ENCODE assay signal across 31 cellular contexts in genomic region chr14:103896578-103896977, GRCh38. TPM values are rescaled to one million over a fixed set of nuclear protein-coding genes. Genes with fewer than 3 reads are reported as not detected.
DNase-seq lines count a peak whose midpoint lies in the region; ATAC-seq, FAIRE-seq and TF ChIP-seq lines count a peak whose summit lies in the region.
"Had no signal": no experiment of that assay in that cellular context is flagged by ENCODE, and none has a peak within 500 bp of the region (broad histone marks: within the 10 kb centered on the region; RNA-seq: fewer than 3 reads in every experiment).

No MANE protein-coding gene starts in this region.

- H3K79me1 ChIP-seq in mesendoderm (ENCODE audit: low read length): no peaks in the 10 kb centered on the region

- peak; percentile 76 for FAIRE-seq in GM12892 (lab: Jason Lieb, UNC)
- FAIRE-seq: GM12878 had no signal

- no peak overlapping the region for H4K8ac ChIP-seq in mesendoderm (ENCODE audit: low read depth, low read length)

- no peak overlapping the region for H2BK5ac ChIP-seq in mesendoderm (ENCODE audit: low read length)

- H3K9me3 ChIP-seq in body of pancreas (no peaks in the 10 kb centered on the region), esophagus muscularis mucosa (no peaks in the 10 kb centered on the region), gastroesophageal sphincter (no peaks in the 10 kb centered on the region)
- H3K9me3 ChIP-seq: SJSA1, spleen had no signal

- no peak overlapping the region for H3K4ac ChIP-seq in mesendoderm (ENCODE audit: low read depth, low read length)

- H2AK5ac ChIP-seq in mesendoderm (ENCODE audit: low read length): no peak overlapping the region

- no peak overlapping the region for H2BK15ac ChIP-seq in mesendoderm (replicated peaks; ENCODE audit: low read depth)

- H3K18ac ChIP-seq in mesendoderm (ENCODE audit: low read length): no peak overlapping the region

- intact Hi-C loops in body of pancreas (cut with DNase I) (no loop called here), esophagus muscularis mucosa (cut with DNase I) (no loop called here), Right ventricle myocardium superior (cut with DNase I) (no loop called here)

- no peak for TF ChIP-seq EP300 in esophagus muscularis mucosa (IDR thresholded peaks at IDR 0.05)
- TF ChIP-seq EP300 in gastroesophageal sphincter (IDR thresholded peaks at IDR 0.05): no peak

- no peaks in the 10 kb centered on the region for H3K27me3 Mint-ChIP-seq in activated T-cell treated with anti-CD3 and anti-CD28 coated beads, Interleukin-2, amount 50 U/mL, for 24 hours
- H3K27me3 Mint-ChIP-seq: activated CD8-positive, alpha-beta memory T cell treated with anti-CD3 and anti-CD28 coated beads, Interleukin-2, amount 10 ng/mL, durations not matched to agents 7 days and 5 days had no signal

- no peak overlapping the region for H3K4me3 Mint-ChIP-seq in activated T-cell treated with anti-CD3 and anti-CD28 coated beads, Interleukin-2, amount 50 U/mL, for 24 hours
- H3K4me3 Mint-ChIP-seq: activated CD4-positive, alpha-beta T cell treated with anti-CD3 and anti-CD28 coated beads, Interleukin-2, amount 10 ng/mL, durations not matched to agents 24 days and 14 days; activated CD8-positive, alpha-beta memory T cell treated with anti-CD3 and anti-CD28 coated beads, Interleukin-2, amount 10 ng/mL, durations not matched to agents 7 days and 5 days; activated naive CD4-positive, alpha-beta T cell treated with anti-CD3 and anti-CD28 coated beads, Interleukin-2, amount 10 ng/mL, durations not matched to agents 7 days and 5 days; IgD-negative memory B cell; naive B cell had no signal

- 64 to 66% methylated on average over 6 of the region's 6 CpGs for WGBS in body of pancreas, 2 donors
- WGBS in mesendoderm (ENCODE audit: extremely low coverage, insufficient coverage, low lambda C conversion rate): no CpG with 5 or more reads among the region's 6 CpGs
- WGBS in esophagus muscularis mucosa: 72% methylated on average over 6 of the region's 6 CpGs
- WGBS in gastroesophageal sphincter (ENCODE audit: low coverage in 1 of 2), 2 donors: 30 to 55% methylated on average over 2 to 4 of the region's 6 CpGs

- H3K27ac ChIP-seq in 22Rv1 (peak overlapping the region; percentile 22), body of pancreas (peak overlapping the region; percentile 18 to 63 (median 62)), mesendoderm (ENCODE audit: low read depth, low read length) (no peak overlapping the region), esophagus muscularis mucosa (replicated peaks in 1 of 4) (no peak overlapping the region), gastroesophageal sphincter (no peak overlapping the region)
- H3K27ac ChIP-seq: BLaER1 treated with 17β-estradiol and CSF1 and Interleukin-3, amounts not matched to agents 10 nM and 100 nM; coronary artery; SJSA1; spleen had no signal

- DNase-seq in GM12892 (ENCODE audit: insufficient read length): no peak
- no peak for DNase-seq in body of pancreas
- peak; percentile 18 for DNase-seq in mesendoderm
- DNase-seq in esophagus muscularis mucosa (ENCODE audit: extremely low spot score): no peak
- DNase-seq in Right ventricle myocardium superior: no peak
- no peak for DNase-seq in activated T-cell treated with anti-CD3 and anti-CD28 coated beads, Interleukin-2, amount 50 U/mL, for 24 hours
- DNase-seq: activated CD4-positive, alpha-beta T cell treated with anti-CD3 and anti-CD28 coated beads, Interleukin-2, amount 10 ng/mL, durations not matched to agents 24 days and 14 days; activated CD8-positive, alpha-beta memory T cell treated with anti-CD3 and anti-CD28 coated beads, Interleukin-2, amount 10 ng/mL, durations not matched to agents 7 days and 5 days; activated naive CD4-positive, alpha-beta T cell treated with anti-CD3 and anti-CD28 coated beads, Interleukin-2, amount 10 ng/mL, durations not matched to agents 7 days and 5 days; COR-L47; glutamatergic neuron; naive B cell; NCI-H187 treated with DMSO at 0.1 percent for 48 hours; NCI-H446 treated with DMSO at 0.1 percent for 48 hours; spleen; stimulated activated CD4-positive, alpha-beta T cell treated with anti-CD3 and anti-CD28 coated beads, Interleukin-4, amount 100 ng/mL, for 4 hours; stimulated activated naive CD4-positive, alpha-beta T cell had no signal

- peaks cover 72% of the 10 kb centered on the region for H3K4me1 ChIP-seq in body of pancreas
- no peaks in the 10 kb centered on the region for H3K4me1 ChIP-seq in mesendoderm (ENCODE audit: control insufficient read depth, low read depth, low read length)
- H3K4me1 ChIP-seq in esophagus muscularis mucosa: peaks cover 0 to 16% (median 3%) of the 10 kb centered on the region in 4 donors
- H3K4me1 ChIP-seq in gastroesophageal sphincter: peaks cover 0 to 16% (median 0%) of the 10 kb centered on the region in 3 donors
- H3K4me1 ChIP-seq: SJSA1 had no signal

- H3K36me3 ChIP-seq in body of pancreas (replicated peaks in 1 of 2; ENCODE audit: insufficient read depth in 1 of 2, low read depth in 2 of 2) (no peaks in the 10 kb centered on the region), mesendoderm (ENCODE audit: control insufficient read depth, insufficient read depth, low read length) (no peaks in the 10 kb centered on the region), esophagus muscularis mucosa (no peaks in the 10 kb centered on the region), gastroesophageal sphincter (no peaks in the 10 kb centered on the region)
- H3K36me3 ChIP-seq: BLaER1 treated with 17β-estradiol and CSF1 and Interleukin-3, amounts not matched to agents 10 nM and 100 nM; SJSA1; spleen had no signal

- no peak overlapping the region for H3K4me2 ChIP-seq in mesendoderm (ENCODE audit: low read length)
- H3K4me2 ChIP-seq: BLaER1 treated with 17β-estradiol and CSF1 and Interleukin-3, amounts not matched to agents 10 nM and 100 nM had no signal

- TF ChIP-seq CTCF in 22Rv1 (IDR thresholded peaks at IDR 0.05) (no peak), body of pancreas (IDR thresholded peaks at IDR 0.05) (no peak), esophagus muscularis mucosa (IDR thresholded peaks at IDR 0.05) (no peak), gastroesophageal sphincter (IDR thresholded peaks at IDR 0.05) (no peak)

- no peak overlapping the region for H4K5ac ChIP-seq in mesendoderm (ENCODE audit: low read length)

- H3K36me3 Mint-ChIP-seq in activated T-cell treated with anti-CD3 and anti-CD28 coated beads, Interleukin-2, amount 50 U/mL, for 24 hours (ENCODE audit: low read depth): no peaks in the 10 kb centered on the region
- H3K36me3 Mint-ChIP-seq: activated CD8-positive, alpha-beta memory T cell treated with anti-CD3 and anti-CD28 coated beads, Interleukin-2, amount 10 ng/mL, durations not matched to agents 7 days and 5 days; activated naive CD4-positive, alpha-beta T cell treated with anti-CD3 and anti-CD28 coated beads, Interleukin-2, amount 10 ng/mL, durations not matched to agents 7 days and 5 days; naive B cell had no signal

- H3K56ac ChIP-seq in mesendoderm (ENCODE audit: low read length): no peak overlapping the region

- no peaks in the 10 kb centered on the region for H3K9me3 Mint-ChIP-seq in activated T-cell treated with anti-CD3 and anti-CD28 coated beads, Interleukin-2, amount 50 U/mL, for 24 hours
- H3K9me3 Mint-ChIP-seq: activated CD4-positive, alpha-beta T cell treated with anti-CD3 and anti-CD28 coated beads, Interleukin-2, amount 10 ng/mL, durations not matched to agents 24 days and 14 days; IgD-negative memory B cell; naive B cell had no signal

- H3K79me2 ChIP-seq in mesendoderm (ENCODE audit: control insufficient read depth, insufficient read depth, low read length): no peaks in the 10 kb centered on the region

- H3K27me3 ChIP-seq in body of pancreas (no peaks in the 10 kb centered on the region), mesendoderm (ENCODE audit: insufficient read depth, low read length, poor library complexity) (no peaks in the 10 kb centered on the region), esophagus muscularis mucosa (no peaks in the 10 kb centered on the region), gastroesophageal sphincter (peaks cover 6% of the 10 kb centered on the region)
- H3K27me3 ChIP-seq: BLaER1 treated with 17β-estradiol and CSF1 and Interleukin-3, amounts not matched to agents 10 nM and 100 nM; SJSA1; spleen had no signal

- no peak overlapping the region for H3K27ac Mint-ChIP-seq in activated T-cell treated with anti-CD3 and anti-CD28 coated beads, Interleukin-2, amount 50 U/mL, for 24 hours
- H3K27ac Mint-ChIP-seq: activated CD4-positive, alpha-beta T cell treated with anti-CD3 and anti-CD28 coated beads, Interleukin-2, amount 10 ng/mL, durations not matched to agents 24 days and 14 days; activated CD8-positive, alpha-beta memory T cell treated with anti-CD3 and anti-CD28 coated beads, Interleukin-2, amount 10 ng/mL, durations not matched to agents 7 days and 5 days; activated naive CD4-positive, alpha-beta T cell treated with anti-CD3 and anti-CD28 coated beads, Interleukin-2, amount 10 ng/mL, durations not matched to agents 7 days and 5 days; IgD-negative memory B cell; naive B cell had no signal

- no peak overlapping the region for H3K9ac ChIP-seq in mesendoderm (ENCODE audit: low read length)
- H3K9ac ChIP-seq: BLaER1 treated with 17β-estradiol and CSF1 and Interleukin-3, amounts not matched to agents 10 nM and 100 nM had no signal

- ATAC-seq in body of pancreas (no peak), Right ventricle myocardium superior (ENCODE audit: poor library complexity) (no peak), gastroesophageal sphincter (no peak)
- ATAC-seq: activated CD8-positive, alpha-beta memory T cell treated with anti-CD3 and anti-CD28 coated beads, Interleukin-2, amount 10 ng/mL, durations not matched to agents 7 days and 5 days; GM12878; HCT116; Panc1 had no signal

- no peak for TF ChIP-seq POLR2A in GM12892 (IDR thresholded peaks at IDR 0.05; ENCODE audit: low read depth, low read length)
- no peak for TF ChIP-seq POLR2A in body of pancreas (IDR thresholded peaks at IDR 0.05)
- TF ChIP-seq POLR2A in esophagus muscularis mucosa (IDR thresholded peaks at IDR 0.05; ENCODE audit: low read depth): no peak
- no peak for TF ChIP-seq POLR2A in gastroesophageal sphincter (IDR thresholded peaks at IDR 0.05)

- no peak overlapping the region for H2BK120ac ChIP-seq in mesendoderm (ENCODE audit: low read depth, low read length)

- no peak overlapping the region for H3K23ac ChIP-seq in mesendoderm (ENCODE audit: low read length)

- peaks cover 3% of the 10 kb centered on the region for H3K4me1 Mint-ChIP-seq in activated T-cell treated with anti-CD3 and anti-CD28 coated beads, Interleukin-2, amount 50 U/mL, for 24 hours (ENCODE audit: low read depth)

- H3K4me3 ChIP-seq in body of pancreas (no peak overlapping the region), mesendoderm (ENCODE audit: low read length) (no peak overlapping the region), esophagus muscularis mucosa (no peak overlapping the region), gastroesophageal sphincter (no peak overlapping the region)
- H3K4me3 ChIP-seq: BLaER1 treated with 17β-estradiol and CSF1 and Interleukin-3, amounts not matched to agents 10 nM and 100 nM; coronary artery; GM12878; SJSA1; spleen had no signal

RNA-seq across cellular contexts. Expression of gene TDRD9, which starts 31.7 kb away (rescaled TPM):
- not detected for polyA plus RNA-seq in GM12892 (2012; ENCODE audit: missing spikeins)
- total RNA-seq in body of pancreas: 1 to 10 TPM; 2.0 to 4.7 TPM
- polyA plus RNA-seq in mesendoderm (2013, experiment 1 of 2): 0.04 TPM
- polyA plus RNA-seq in mesendoderm (2013, experiment 2 of 2): not detected
- 1 to 10 TPM; 2.0 to 3.2 (median 2.6) TPM for total RNA-seq in esophagus muscularis mucosa
- 2.7 TPM for total RNA-seq in Right ventricle myocardium superior
- total RNA-seq in gastroesophageal sphincter: 1 to 10 TPM; 1.6 to 5.4 (median 2.3) TPM
- total RNA-seq: GM12878; T-helper 2 cell treated with Interferon-gamma antibody and Interleukin-4, amounts not matched to agents 100 ng/mL and 5 ng/mL, for 36 hours had no signal

RNA-seq across cellular contexts. Expression of gene RD3L, which starts 45.8 kb away (rescaled TPM):
- not detected for polyA plus RNA-seq in GM12892 (2012; ENCODE audit: missing spikeins)
- total RNA-seq in body of pancreas: not detected
- not detected for polyA plus RNA-seq in mesendoderm (2013, experiment 1 of 2)
- polyA plus RNA-seq in mesendoderm (2013, experiment 2 of 2): not detected
- not detected for total RNA-seq in esophagus muscularis mucosa
- 26.4 TPM for total RNA-seq in Right ventricle myocardium superior
- total RNA-seq in gastroesophageal sphincter: not detected
- total RNA-seq: activated CD4-positive, alpha-beta T cell treated with anti-CD3 and anti-CD28 coated beads, Interleukin-2, amount 10 ng/mL, durations not matched to agents 24 days and 14 days; activated CD8-positive, alpha-beta memory T cell treated with anti-CD3 and anti-CD28 coated beads, Interleukin-2, amount 10 ng/mL, durations not matched to agents 7 days and 5 days; fibroblast of lung; GM12878; omental fat pad; SJSA1; spleen; T-helper 2 cell treated with Interferon-gamma antibody and Interleukin-4, amounts not matched to agents 100 ng/mL and 5 ng/mL, for 36 hours had no signal
- polyA plus RNA-seq: AG04450, fibroblast of lung, GM12878, IgD-negative memory B cell, spleen, thymus had no signal

RNA-seq across cellular contexts. Expression of gene PPP1R13B, which starts 49.2 kb away (rescaled TPM):
- polyA plus RNA-seq in GM12892 (2012; ENCODE audit: missing spikeins): 3.6 TPM
- total RNA-seq in body of pancreas: 10 to 100 TPM; 12.5 to 36.3 TPM
- polyA plus RNA-seq in mesendoderm (2013, experiment 1 of 2): 2.9 TPM
- 3.3 TPM for polyA plus RNA-seq in mesendoderm (2013, experiment 2 of 2)
- 10 to 100 TPM; 19.9 to 25.2 (median 23.6) TPM for total RNA-seq in esophagus muscularis mucosa
- total RNA-seq in Right ventricle myocardium superior: 107 TPM
- 10 to 100 TPM; 13.9 to 24.8 (median 17.5) TPM for total RNA-seq in gastroesophageal sphincter

Comparison
In these comparisons a context has a peak if more than half of its experiments do, and no peak if none do; other contexts are left out.
1. H3K27ac ChIP-seq: peak in 22Rv1 (single experiment) and body of pancreas (4 of 4); none in mesendoderm (single experiment), esophagus muscularis mucosa (0 of 4) and gastroesophageal sphincter (0 of 4).
2. RNA of gene RD3L, which starts 45.8 kb away (total RNA-seq): 26.4 TPM in Right ventricle myocardium superior (single experiment); not detected in body of pancreas, not detected in esophagus muscularis mucosa and not detected in gastroesophageal sphincter; every median in the first group is over 10 times any median in the second.